Comparison of ENCODE assay signal across 17 cellular contexts in genomic region chr2:134148843-134149472, GRCh38.
A peak's percentile ranks its signal among the peaks of the same experiment; 100 is the strongest.
DNase-seq lines count a peak whose midpoint lies in the region; ATAC-seq and TF ChIP-seq lines count a peak whose summit lies in the region.
"Had no signal": no experiment of that assay in that cellular context is flagged by ENCODE, and none has a peak within 500 bp of the region (broad histone marks: within the 10 kb centered on the region; RNA-seq: fewer than 3 reads in every experiment).

No MANE protein-coding gene starts in this region.

- no peak overlapping the region for H3K27ac ChIP-seq in breast epithelium
- no peak overlapping the region for H3K27ac ChIP-seq in colonic mucosa
- H3K27ac ChIP-seq: brain microvascular endothelial cell, stomach, uterus had no signal

- peaks cover 12% of the 10 kb centered on the region for H3K4me1 Mint-ChIP-seq in MCF 10A (ENCODE audit: insufficient read depth, unreplicated experiment)
- H3K4me1 Mint-ChIP-seq in stimulated activated memory B cell treated with anti-CD40 and anti-IgM and Interleukin-4, amounts not matched to agents 10 μg/mL and 1 μg/mL and 100 μg/mL, for 72 hours = peaks cover 88% of the 10 kb centered on the region

- CTCF ChIA-PET in MCF 10A (lab: Yijun Ruan, JAX) = interaction anchor here (0.6 to 1.4 kb wide), 6 partner anchors 12 to 171 kb away, joined by 3 to 6 read pairs (median 4); no protein-coding TSS in a partner anchor

- ATAC-seq in stimulated activated memory B cell treated with anti-CD40 and anti-IgM and Interleukin-4, amounts not matched to agents 10 μg/mL and 1 μg/mL and 100 μg/mL, for 72 hours = no peak
- ATAC-seq: activated CD4-positive, alpha-beta T cell treated with anti-CD3 and anti-CD28 coated beads for 36 hours; Panc1; T-cell had no signal

- H3K4me3 ChIP-seq in breast epithelium = no peak overlapping the region
- H3K4me3 ChIP-seq in choroid plexus epithelial cell (ENCODE audit: low read depth, low read length) = no peak overlapping the region
- no peak overlapping the region for H3K4me3 ChIP-seq in colonic mucosa
- H3K4me3 ChIP-seq: stomach, uterus had no signal

- H3K4me1 ChIP-seq in breast epithelium (no peaks in the 10 kb centered on the region), colonic mucosa (peaks cover 2% of the 10 kb centered on the region)
- H3K4me1 ChIP-seq: uterus had no signal

- no TSS peak for BruUV-seq in MCF 10A (replicated peaks; lab: Mats Ljungman, UMichigan)

- H3K9ac ChIP-seq in colonic mucosa (ENCODE audit: low read depth in 2 of 2, low read length in 2 of 2) = no peak overlapping the region

- no peaks in the 10 kb centered on the region for H3K9me3 Mint-ChIP-seq in MCF 10A (ENCODE audit: unreplicated experiment)
- peaks cover 12% of the 10 kb centered on the region for H3K9me3 Mint-ChIP-seq in stimulated activated memory B cell treated with anti-CD40 and anti-IgM and Interleukin-4, amounts not matched to agents 10 μg/mL and 1 μg/mL and 100 μg/mL, for 72 hours
- H3K9me3 Mint-ChIP-seq: activated naive CD4-positive, alpha-beta T cell treated with anti-CD3 and anti-CD28 coated beads for 36 hours; T-cell had no signal

- H3K27me3 ChIP-seq in breast epithelium = no peaks in the 10 kb centered on the region
- no peaks in the 10 kb centered on the region for H3K27me3 ChIP-seq in colonic mucosa
- H3K27me3 ChIP-seq: brain microvascular endothelial cell, stomach, uterus had no signal

- no peak for TF ChIP-seq POLR2A in breast epithelium (IDR thresholded peaks at IDR 0.05)

- H3K27ac Mint-ChIP-seq in MCF 10A (ENCODE audit: low read depth, unreplicated experiment) = peak overlapping the region; percentile 46
- peak overlapping the region; percentile 79 for H3K27ac Mint-ChIP-seq in stimulated activated memory B cell treated with anti-CD40 and anti-IgM and Interleukin-4, amounts not matched to agents 10 μg/mL and 1 μg/mL and 100 μg/mL, for 72 hours
- H3K27ac Mint-ChIP-seq: activated CD4-positive, alpha-beta T cell treated with anti-CD3 and anti-CD28 coated beads for 36 hours; activated naive CD4-positive, alpha-beta T cell treated with anti-CD3 and anti-CD28 coated beads for 36 hours had no signal

- no peak for DNase-seq in MCF 10A (ENCODE audit: unreplicated experiment)
- no peak for DNase-seq in breast epithelium (ENCODE audit: low spot score in 2 of 2)
- DNase-seq in RPMI8226 = peak; percentile 3
- peak; percentile 68 for DNase-seq in choroid plexus epithelial cell (ENCODE audit: low read depth)
- DNase-seq in NCI-H748 (lab: John Stamatoyannopoulos, UW; ENCODE audit: unreplicated experiment) = no peak
- no peak for DNase-seq in colonic mucosa
- DNase-seq in effector CD8-positive, alpha-beta T cell (lab: John Stamatoyannopoulos, UW) = no peak
- DNase-seq: activated CD4-positive, alpha-beta T cell treated with anti-CD3 and anti-CD28 coated beads for 36 hours; activated CD8-positive, alpha-beta memory T cell treated with anti-CD3 and anti-CD28 coated beads, Interleukin-2, amount 50 U/mL, for 48 hours; activated naive CD4-positive, alpha-beta T cell treated with anti-CD3 and anti-CD28 coated beads for 36 hours; brain microvascular endothelial cell; natural killer cell; stomach; T-cell; uterus had no signal

- no peak overlapping the region for H3K4me3 Mint-ChIP-seq in MCF 10A (ENCODE audit: unreplicated experiment)
- peak overlapping the region; percentile 15 for H3K4me3 Mint-ChIP-seq in stimulated activated memory B cell treated with anti-CD40 and anti-IgM and Interleukin-4, amounts not matched to agents 10 μg/mL and 1 μg/mL and 100 μg/mL, for 72 hours
- H3K4me3 Mint-ChIP-seq: activated CD4-positive, alpha-beta T cell treated with anti-CD3 and anti-CD28 coated beads for 36 hours; activated naive CD4-positive, alpha-beta T cell treated with anti-CD3 and anti-CD28 coated beads for 36 hours; natural killer cell; T-cell had no signal

- peaks cover 6% of the 10 kb centered on the region for H3K36me3 Mint-ChIP-seq in MCF 10A (ENCODE audit: insufficient read depth, unreplicated experiment)
- peaks cover 22% of the 10 kb centered on the region for H3K36me3 Mint-ChIP-seq in stimulated activated memory B cell treated with anti-CD40 and anti-IgM and Interleukin-4, amounts not matched to agents 10 μg/mL and 1 μg/mL and 100 μg/mL, for 72 hours
- H3K36me3 Mint-ChIP-seq: natural killer cell had no signal

- POLR2A ChIA-PET in MCF 10A (lab: Yijun Ruan, JAX) = interaction anchor here (0.7 to 1.3 kb wide), 3 partner anchors 9 to 29 kb away, joined by 3 to 6 read pairs (median 4); no protein-coding TSS in a partner anchor

- H3K36me3 ChIP-seq in breast epithelium (no peaks in the 10 kb centered on the region), colonic mucosa (no peaks in the 10 kb centered on the region)
- H3K36me3 ChIP-seq: brain microvascular endothelial cell, uterus had no signal

- no peaks in the 10 kb centered on the region for H3K27me3 Mint-ChIP-seq in MCF 10A (ENCODE audit: insufficient read depth, unreplicated experiment)
- H3K27me3 Mint-ChIP-seq in stimulated activated memory B cell treated with anti-CD40 and anti-IgM and Interleukin-4, amounts not matched to agents 10 μg/mL and 1 μg/mL and 100 μg/mL, for 72 hours = no peaks in the 10 kb centered on the region
- H3K27me3 Mint-ChIP-seq: activated CD4-positive, alpha-beta T cell treated with anti-CD3 and anti-CD28 coated beads for 36 hours; T-cell had no signal

- no peak for TF ChIP-seq CTCF in MCF 10A (IDR thresholded peaks at IDR 0.05; ENCODE audit: unreplicated experiment)
- no peak for TF ChIP-seq CTCF in breast epithelium (IDR thresholded peaks at IDR 0.05)
- no peak for TF ChIP-seq CTCF in choroid plexus epithelial cell (conservative IDR thresholded peaks at IDR 0.05; ENCODE audit: low read depth, low read length)
- TF ChIP-seq CTCF in colonic mucosa (IDR thresholded peaks at IDR 0.05) = no peak

- intact Hi-C loops in MCF 10A (cut with micrococcal nuclease) (no loop called here), breast epithelium (cut with DNase I; ENCODE audit: low total_unique reads) (no loop called here), colonic mucosa (cut with DNase I) (no loop called here)

- H3K9me3 ChIP-seq in breast epithelium (no peaks in the 10 kb centered on the region), colonic mucosa (no peaks in the 10 kb centered on the region)
- H3K9me3 ChIP-seq: stomach, uterus had no signal

Comparison
In these comparisons a context has a peak if more than half of its experiments do, and no peak if none do; other contexts are left out.
1. DNase-seq: peak in RPMI8226 (single experiment) and choroid plexus epithelial cell (single experiment); none in MCF 10A (single experiment), breast epithelium (0 of 2), NCI-H748 (single experiment), colonic mucosa (single experiment) and effector CD8-positive, alpha-beta T cell (single experiment).